Comparison of ENCODE assay signal across 23 cellular contexts in the genomic region with DNA sequence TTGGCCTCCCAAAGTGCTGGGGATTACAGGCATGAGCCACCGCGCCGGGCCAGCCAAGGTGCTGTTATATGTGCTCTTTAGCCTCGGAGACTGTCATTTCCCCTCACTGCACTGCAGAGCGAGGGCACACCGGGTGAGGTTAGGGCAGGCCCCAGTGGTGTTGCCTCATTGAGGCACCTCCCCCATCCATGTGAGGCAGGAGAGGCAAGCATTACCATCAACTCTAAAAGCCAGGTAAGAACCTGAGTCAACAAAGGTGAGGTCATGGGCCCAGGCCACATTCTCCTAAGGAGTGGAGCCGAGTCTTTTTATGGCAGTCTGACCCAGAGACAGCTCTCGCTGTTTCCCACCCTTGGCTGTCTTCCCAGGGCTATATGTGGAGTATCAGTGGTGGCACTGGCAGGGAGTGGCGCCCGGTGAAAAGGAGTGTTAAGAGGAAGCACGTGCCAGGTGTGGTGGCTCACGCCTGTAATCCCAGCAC. TPM values are rescaled to one million over a fixed set of nuclear protein-coding genes. Genes with fewer than 3 reads are reported as not detected.
DNase-seq lines count a peak whose midpoint lies in the region; ATAC-seq and TF ChIP-seq lines count a peak whose summit lies in the region.
"Had no signal": no experiment of that assay in that cellular context is flagged by ENCODE, and none has a peak within 500 bp of the region (broad histone marks: within the 10 kb centered on the region; RNA-seq: fewer than 3 reads in every experiment).

No MANE protein-coding gene starts in this region.

- H3K27ac Mint-ChIP-seq in MCF 10A (ENCODE audit: low read depth, unreplicated experiment) = no peak overlapping the region
- H3K27ac Mint-ChIP-seq: activated CD8-positive, alpha-beta memory T cell treated with anti-CD3 and anti-CD28 coated beads, Interleukin-2, amount 10 ng/mL, durations not matched to agents 7 days and 5 days; activated naive CD8-positive, alpha-beta T cell treated with anti-CD3 and anti-CD28 coated beads for 36 hours; activated T-helper 17 cell treated with anti-CD3 and anti-CD28 coated beads, Interleukin-2, amount 50 U/mL, for 72 hours; B cell; stimulated activated naive CD8-positive, alpha-beta T cell treated with anti-CD3 and anti-CD28 coated beads, Interleukin-15, amount 100 ng/mL, for 72 hours had no signal

- BruUV-seq in MCF 10A (replicated peaks; lab: Mats Ljungman, UMichigan) = no TSS peak

- ATAC-seq in lower lobe of right lung (peak; percentile 91 to 92), GM21737 (IDR thresholded peaks at IDR 0.05; ENCODE audit: unreplicated experiment) (no peak), HG02759 (IDR thresholded peaks at IDR 0.05; ENCODE audit: unreplicated experiment) (no peak), HG03520 (IDR thresholded peaks at IDR 0.05; ENCODE audit: unreplicated experiment) (no peak)
- ATAC-seq: activated CD8-positive, alpha-beta memory T cell treated with anti-CD3 and anti-CD28 coated beads, Interleukin-2, amount 10 ng/mL, durations not matched to agents 7 days and 5 days; activated T-helper 17 cell treated with anti-CD3 and anti-CD28 coated beads, Interleukin-2, amount 50 U/mL, for 72 hours; heart right ventricle; Right ventricle myocardium inferior; stimulated activated naive CD8-positive, alpha-beta T cell treated with anti-CD3 and anti-CD28 coated beads, Interleukin-15, amount 100 ng/mL, for 72 hours had no signal

- intact Hi-C loops in colonic mucosa (cut with DNase I) (no loop called here), lower lobe of right lung (cut with DNase I) (no loop called here), MCF 10A (cut with micrococcal nuclease) (no loop called here)

- no peak overlapping the region for H3K4me3 Mint-ChIP-seq in MCF 10A (ENCODE audit: unreplicated experiment)
- H3K4me3 Mint-ChIP-seq: activated CD8-positive, alpha-beta memory T cell treated with anti-CD3 and anti-CD28 coated beads, Interleukin-2, amount 10 ng/mL, durations not matched to agents 7 days and 5 days; activated naive CD8-positive, alpha-beta T cell treated with anti-CD3 and anti-CD28 coated beads for 36 hours; activated T-helper 17 cell treated with anti-CD3 and anti-CD28 coated beads, Interleukin-2, amount 50 U/mL, for 72 hours; B cell; stimulated activated naive CD8-positive, alpha-beta T cell treated with anti-CD3 and anti-CD28 coated beads, Interleukin-15, amount 100 ng/mL, for 72 hours had no signal

- H3K27me3 Mint-ChIP-seq in MCF 10A (ENCODE audit: insufficient read depth, unreplicated experiment) = no peaks in the 10 kb centered on the region
- H3K27me3 Mint-ChIP-seq: activated CD8-positive, alpha-beta memory T cell treated with anti-CD3 and anti-CD28 coated beads, Interleukin-2, amount 10 ng/mL, durations not matched to agents 7 days and 5 days; activated naive CD8-positive, alpha-beta T cell treated with anti-CD3 and anti-CD28 coated beads for 36 hours; activated T-helper 17 cell treated with anti-CD3 and anti-CD28 coated beads, Interleukin-2, amount 50 U/mL, for 72 hours; B cell; stimulated activated naive CD8-positive, alpha-beta T cell treated with anti-CD3 and anti-CD28 coated beads, Interleukin-15, amount 100 ng/mL, for 72 hours had no signal

- CTCF ChIA-PET in MCF 10A (lab: Yijun Ruan, JAX) = interaction anchor here (0.6 to 1.3 kb wide), 3 partner anchors 49 to 767 kb away, joined by 3 to 5 read pairs (median 5); no protein-coding TSS in a partner anchor

- H3K4me1 ChIP-seq in colonic mucosa (no peaks in the 10 kb centered on the region), lower lobe of right lung (peaks cover 56% of the 10 kb centered on the region)

- H3K4me1 Mint-ChIP-seq in MCF 10A (ENCODE audit: insufficient read depth, unreplicated experiment) = peaks cover 6% of the 10 kb centered on the region
- H3K4me1 Mint-ChIP-seq: activated CD8-positive, alpha-beta memory T cell treated with anti-CD3 and anti-CD28 coated beads, Interleukin-2, amount 10 ng/mL, durations not matched to agents 7 days and 5 days; activated naive CD8-positive, alpha-beta T cell treated with anti-CD3 and anti-CD28 coated beads for 36 hours; activated T-helper 17 cell treated with anti-CD3 and anti-CD28 coated beads, Interleukin-2, amount 50 U/mL, for 72 hours; B cell; stimulated activated naive CD8-positive, alpha-beta T cell treated with anti-CD3 and anti-CD28 coated beads, Interleukin-15, amount 100 ng/mL, for 72 hours had no signal

- H3K4me3 ChIP-seq in colonic mucosa = no peak overlapping the region
- no peak overlapping the region for H3K4me3 ChIP-seq in lower lobe of right lung
- H3K4me3 ChIP-seq: heart right ventricle had no signal

- H3K36me3 ChIP-seq in colonic mucosa (peaks cover 6% of the 10 kb centered on the region), lower lobe of right lung (peaks cover 88% of the 10 kb centered on the region)

- peak overlapping the region in 1 of 2 donors; percentile 28 for H3K9ac ChIP-seq in colonic mucosa (ENCODE audit: low read depth in 2 of 2, low read length in 2 of 2)

- H3K27me3 ChIP-seq in colonic mucosa = no peaks in the 10 kb centered on the region
- no peaks in the 10 kb centered on the region for H3K27me3 ChIP-seq in lower lobe of right lung (ENCODE audit: low read depth)
- H3K27me3 ChIP-seq: heart right ventricle had no signal

- POLR2A ChIA-PET in MCF 10A (lab: Yijun Ruan, JAX) = interaction anchor here (1.0 kb wide), 1 partner anchor 23 kb away, joined by 3 read pairs; no protein-coding TSS in a partner anchor

- DNase-seq in NOMO-1 (lab: John Stamatoyannopoulos, UW; ENCODE audit: unreplicated experiment in 2 of 2) (peak; percentile 26 to 37), NOMO-1 treated with dmso at 0.1 percent for 144 hours (lab: John Stamatoyannopoulos, UW; ENCODE audit: unreplicated experiment) (no peak), colonic mucosa (peak; percentile 95), lower lobe of right lung (peak; percentile 86), MCF 10A (ENCODE audit: unreplicated experiment) (no peak)
- DNase-seq: activated CD4-positive, alpha-beta T cell treated with anti-CD3 and anti-CD28 coated beads for 4 hours; activated CD8-positive, alpha-beta memory T cell treated with anti-CD3 and anti-CD28 coated beads, Interleukin-2, amount 10 ng/mL, durations not matched to agents 7 days and 5 days; activated naive CD8-positive, alpha-beta T cell treated with anti-CD3 and anti-CD28 coated beads for 36 hours; heart right ventricle; mammary epithelial cell; NCI-H526; nucleus accumbens; stimulated activated CD4-positive, alpha-beta T cell treated with anti-CD3 and anti-CD28 coated beads, Interleukin-4, amount 100 ng/mL, for 4 hours; stimulated activated naive CD8-positive, alpha-beta T cell treated with anti-CD3 and anti-CD28 coated beads, Interleukin-15, amount 100 ng/mL, for 72 hours; trophoblast cell had no signal

- H3K36me3 Mint-ChIP-seq in MCF 10A (ENCODE audit: insufficient read depth, unreplicated experiment) = peaks cover 77% of the 10 kb centered on the region

- no peaks in the 10 kb centered on the region for H3K9me3 Mint-ChIP-seq in MCF 10A (ENCODE audit: unreplicated experiment)
- H3K9me3 Mint-ChIP-seq: activated naive CD8-positive, alpha-beta T cell treated with anti-CD3 and anti-CD28 coated beads for 36 hours; activated T-helper 17 cell treated with anti-CD3 and anti-CD28 coated beads, Interleukin-2, amount 50 U/mL, for 72 hours; stimulated activated naive CD8-positive, alpha-beta T cell treated with anti-CD3 and anti-CD28 coated beads, Interleukin-15, amount 100 ng/mL, for 72 hours had no signal

- H3K9me3 ChIP-seq in colonic mucosa = no peaks in the 10 kb centered on the region
- H3K9me3 ChIP-seq in lower lobe of right lung = no peaks in the 10 kb centered on the region
- H3K9me3 ChIP-seq: heart right ventricle had no signal

- H3K27ac ChIP-seq in colonic mucosa (no peak overlapping the region), lower lobe of right lung (peak overlapping the region; percentile 46)
- H3K27ac ChIP-seq: heart right ventricle had no signal

- TF ChIP-seq CTCF in colonic mucosa (IDR thresholded peaks at IDR 0.05) (no peak), lower lobe of right lung (IDR thresholded peaks at IDR 0.05) (no peak), MCF 10A (IDR thresholded peaks at IDR 0.05; ENCODE audit: unreplicated experiment) (no peak)

RNA-seq across cellular contexts. Expression of a gene that starts 10.9 kb away (rescaled TPM):
- total RNA-seq in colonic mucosa (10 to 100 TPM; 26.5 to 34.1 TPM), lower lobe of right lung (22.5 TPM), MCF 10A (2022) (not detected in 2 replicates)
- total RNA-seq: myocyte had no signal

RNA-seq across cellular contexts. Expression of a gene that starts 18.6 kb away (rescaled TPM):
- total RNA-seq in colonic mucosa (10 to 100 TPM; 18.8 to 31.7 TPM), lower lobe of right lung (13.4 TPM), MCF 10A (2022) (29.1 and 33.6 TPM in 2 replicates)

RNA-seq across cellular contexts. Expression of a gene that starts 19.1 kb away (rescaled TPM):
- total RNA-seq in colonic mucosa = 10 to 100 TPM; 11.5 to 33.5 TPM
- 13.2 TPM for total RNA-seq in lower lobe of right lung
- 38.1 and 45.8 TPM in 2 replicates for total RNA-seq in MCF 10A (2022)

RNA-seq across cellular contexts. Expression of a gene that starts 23.5 kb away (rescaled TPM):
- total RNA-seq in colonic mucosa (10 to 100 TPM; 48.0 to 61.8 TPM), lower lobe of right lung (57.7 TPM), MCF 10A (2022) (27.7 and 34.8 TPM in 2 replicates)

RNA-seq across cellular contexts. Expression of a gene that starts 26.7 kb away (rescaled TPM):
- total RNA-seq in colonic mucosa (not detected), lower lobe of right lung (not detected), MCF 10A (2022) (not detected in 2 replicates)
- total RNA-seq: A172; activated CD8-positive, alpha-beta memory T cell treated with anti-CD3 and anti-CD28 coated beads, Interleukin-2, amount 10 ng/mL, durations not matched to agents 7 days and 5 days; activated naive CD8-positive, alpha-beta T cell treated with anti-CD3 and anti-CD28 coated beads for 36 hours; activated T-helper 17 cell treated with anti-CD3 and anti-CD28 coated beads, Interleukin-2, amount 50 U/mL, for 72 hours; B cell; mammary epithelial cell; myocyte; Right ventricle myocardium inferior had no signal

Comparison
In these comparisons a context has a peak if more than half of its experiments do, and no peak if none do; other contexts are left out.
1. DNase-seq: peak in NOMO-1 (2 of 2), colonic mucosa (single experiment) and lower lobe of right lung (single experiment); none in NOMO-1 treated with dmso at 0.1 percent for 144 hours (single experiment) and MCF 10A (single experiment).
2. ATAC-seq: peak in lower lobe of right lung (2 of 2); none in GM21737 (single experiment), HG02759 (single experiment) and HG03520 (single experiment).
3. RNA of a gene that starts 10.9 kb away (total RNA-seq): 26.5 to 34.1 TPM in colonic mucosa and 22.5 TPM in lower lobe of right lung (single experiment); not detected in MCF 10A; every median in the first group is over 10 times any median in the second.